Comparison of ENCODE assay signal across 8 cellular contexts in the genomic region with DNA sequence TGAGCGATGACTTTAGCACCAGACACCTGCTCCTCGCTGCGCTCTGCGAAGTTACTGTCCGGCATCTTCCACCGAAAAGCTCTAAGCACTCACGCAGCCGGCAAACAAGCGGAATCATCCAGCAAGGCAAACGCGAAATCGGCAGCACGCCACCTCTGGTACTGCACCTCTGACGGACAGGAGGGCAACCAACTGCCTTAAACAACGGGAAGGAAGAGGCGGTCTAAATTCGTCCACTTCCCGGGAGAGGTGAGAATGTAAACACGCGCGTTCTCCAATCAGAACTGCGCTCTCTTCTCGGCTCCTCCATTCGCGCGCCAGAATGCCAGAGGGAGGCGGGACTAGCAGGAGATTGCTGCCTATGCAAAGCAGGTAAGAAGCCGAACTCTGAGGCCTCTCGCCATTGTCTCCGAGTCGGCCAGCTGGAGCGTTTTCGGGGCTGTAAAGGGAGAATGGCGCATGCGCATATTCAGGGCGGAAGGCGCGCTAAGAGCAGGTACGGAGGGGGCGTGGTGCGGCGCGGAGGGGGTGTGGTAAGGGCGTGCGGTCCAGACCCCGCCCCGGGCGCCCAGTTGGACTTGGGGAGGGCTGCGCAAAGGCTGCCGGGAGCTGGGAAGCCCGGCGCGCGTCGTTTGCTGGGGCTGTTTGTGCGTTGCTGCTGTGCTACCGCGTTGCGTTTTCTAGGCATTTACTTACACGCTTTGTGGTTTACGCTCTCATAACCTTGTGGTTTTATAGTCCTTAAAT. TPM values are rescaled to one million over a fixed set of nuclear protein-coding genes. Genes with fewer than 3 reads are reported as not detected.
DNase-seq lines count a peak whose midpoint lies in the region; ATAC-seq and TF ChIP-seq lines count a peak whose summit lies in the region.

A gene with protein sequence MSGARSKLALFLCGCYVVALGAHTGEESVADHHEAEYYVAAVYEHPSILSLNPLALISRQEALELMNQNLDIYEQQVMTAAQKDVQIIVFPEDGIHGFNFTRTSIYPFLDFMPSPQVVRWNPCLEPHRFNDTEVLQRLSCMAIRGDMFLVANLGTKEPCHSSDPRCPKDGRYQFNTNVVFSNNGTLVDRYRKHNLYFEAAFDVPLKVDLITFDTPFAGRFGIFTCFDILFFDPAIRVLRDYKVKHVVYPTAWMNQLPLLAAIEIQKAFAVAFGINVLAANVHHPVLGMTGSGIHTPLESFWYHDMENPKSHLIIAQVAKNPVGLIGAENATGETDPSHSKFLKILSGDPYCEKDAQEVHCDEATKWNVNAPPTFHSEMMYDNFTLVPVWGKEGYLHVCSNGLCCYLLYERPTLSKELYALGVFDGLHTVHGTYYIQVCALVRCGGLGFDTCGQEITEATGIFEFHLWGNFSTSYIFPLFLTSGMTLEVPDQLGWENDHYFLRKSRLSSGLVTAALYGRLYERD (plus strand): TSS at position 347 of the 747 bp plus-strand sequence. CDS start 33,695 bp downstream, outside the sequence.
A gene (minus strand): TSS at position 171 of the 747 bp plus-strand sequence. CDS start 106 bp downstream, at position 65.

- peak within 1 kb of the TSS; percentile 96 for H3K9ac ChIP-seq in NT2/D1 (ENCODE audit: insufficient read length, low read depth)

- intact Hi-C loops in Right ventricle myocardium inferior (cut with DNase I) (no loop called here), posterior cingulate gyrus (cut with DNase I) (no loop called here)

- peaks cover 66% of the 10 kb centered on the region for H3K4me1 Mint-ChIP-seq in activated naive CD4-positive, alpha-beta T cell treated with anti-CD3 and anti-CD28 coated beads, Interleukin-2, amount 50 U/mL, for 24 hours

- H3K36me3 ChIP-seq in GM06990 (ENCODE audit: control insufficient read depth, insufficient read depth, low read length), result peaks cover 2% of the 10 kb centered on the region
- H3K36me3 ChIP-seq in HEK293 (ENCODE audit: control insufficient read depth in 2 of 2, insufficient read depth in 1 of 2, low read length in 2 of 2), result peaks cover 3 to 33% of the 10 kb centered on the region in 2 experiments
- H3K36me3 ChIP-seq in NT2/D1 (ENCODE audit: insufficient read depth, insufficient read length, low read length), result peaks cover 36% of the 10 kb centered on the region

- H3K9me3 ChIP-seq in HEK293 (ENCODE audit: control insufficient read depth, insufficient read depth, low read depth, low read length) (no peaks in the 10 kb centered on the region), NT2/D1 (ENCODE audit: insufficient read depth, low read length) (peaks cover 25% of the 10 kb centered on the region)

- H3K9me3 Mint-ChIP-seq in activated naive CD4-positive, alpha-beta T cell treated with anti-CD3 and anti-CD28 coated beads, Interleukin-2, amount 50 U/mL, for 24 hours, result no peaks in the 10 kb centered on the region

- CTCF ChIA-PET in HEK293 (lab: Yijun Ruan, JAX), result interaction anchor here (0.6 kb wide), 2 partner anchors 195 to 269 kb away, joined by 3 read pairs; a partner anchor contains a TSS

- H3K4me3 Mint-ChIP-seq in activated naive CD4-positive, alpha-beta T cell treated with anti-CD3 and anti-CD28 coated beads, Interleukin-2, amount 50 U/mL, for 24 hours, result peak within 1 kb of the TSS; percentile 100

- POLR2A ChIA-PET in HEK293 (lab: Yijun Ruan, JAX), result interaction anchor here (0.5 to 1.6 kb wide), 12 partner anchors 10 to 655 kb away, joined by 3 to 17 read pairs (median 3); a partner anchor contains a TSS

- H3K27ac ChIP-seq in HEK293 (ENCODE audit: extremely low read depth, low read depth, low read length), result peak within 1 kb of the TSS; percentile 53

- peak within 1 kb of the TSS; percentile 99 for H3K27ac Mint-ChIP-seq in activated naive CD4-positive, alpha-beta T cell treated with anti-CD3 and anti-CD28 coated beads, Interleukin-2, amount 50 U/mL, for 24 hours

- peaks cover 22% of the 10 kb centered on the region for H3K36me3 Mint-ChIP-seq in activated naive CD4-positive, alpha-beta T cell treated with anti-CD3 and anti-CD28 coated beads, Interleukin-2, amount 50 U/mL, for 24 hours

- DNase-seq in GM06990 (ENCODE audit: extremely low read depth, insufficient read length) (peak; percentile 99), NT2/D1 (ENCODE audit: low read depth, low spot score) (peak; percentile 99), Right ventricle myocardium inferior (ENCODE audit: missing footprints) (peak; percentile 98), posterior cingulate gyrus (peak; percentile 95 to 99 (median 96)), ureter (ENCODE audit: low spot score) (peak; percentile 98), NCI-H1930 (lab: John Stamatoyannopoulos, UW) (no peak)

- H3K27me3 ChIP-seq in GM06990 (replicated peaks; ENCODE audit: control insufficient read depth, insufficient read depth, low read length) (no peaks in the 10 kb centered on the region), NT2/D1 (ENCODE audit: insufficient read depth, insufficient read length) (no peaks in the 10 kb centered on the region)

- peak; percentile 97 for ATAC-seq in Right ventricle myocardium inferior

- peak within 1 kb of the TSS; percentile 68 for H3K4me3 ChIP-seq in GM06990 (replicated peaks; ENCODE audit: low read depth, low read length)
- H3K4me3 ChIP-seq in HEK293 (ENCODE audit: low read depth, low read length), result peak within 1 kb of the TSS; percentile 56
- peak within 1 kb of the TSS; percentile 94 for H3K4me3 ChIP-seq in NT2/D1 (ENCODE audit: insufficient read length, low read depth)

- H3K27me3 Mint-ChIP-seq in activated naive CD4-positive, alpha-beta T cell treated with anti-CD3 and anti-CD28 coated beads, Interleukin-2, amount 50 U/mL, for 24 hours, result no peaks in the 10 kb centered on the region

- peak; percentile 27 for TF ChIP-seq CTCF in GM06990 (IDR thresholded peaks at IDR 0.05; ENCODE audit: insufficient read depth, low read length, poor library complexity, severe bottlenecking)
- TF ChIP-seq CTCF in HEK293 (tag by site-specific recombination; IDR thresholded peaks at IDR 0.05), result peak; percentile 86

- no peaks in the 10 kb centered on the region for H3K4me1 ChIP-seq in HEK293 (ENCODE audit: control insufficient read depth, insufficient read depth, low read length)
- peaks cover 4% of the 10 kb centered on the region for H3K4me1 ChIP-seq in NT2/D1 (ENCODE audit: insufficient read depth, insufficient read length)

TF ChIP-seq in HEK293, 187 proteins besides CTCF, POLR2A, EP300 and RAD21 (continues in another document):
- TF ChIP-seq, protein P1, sequence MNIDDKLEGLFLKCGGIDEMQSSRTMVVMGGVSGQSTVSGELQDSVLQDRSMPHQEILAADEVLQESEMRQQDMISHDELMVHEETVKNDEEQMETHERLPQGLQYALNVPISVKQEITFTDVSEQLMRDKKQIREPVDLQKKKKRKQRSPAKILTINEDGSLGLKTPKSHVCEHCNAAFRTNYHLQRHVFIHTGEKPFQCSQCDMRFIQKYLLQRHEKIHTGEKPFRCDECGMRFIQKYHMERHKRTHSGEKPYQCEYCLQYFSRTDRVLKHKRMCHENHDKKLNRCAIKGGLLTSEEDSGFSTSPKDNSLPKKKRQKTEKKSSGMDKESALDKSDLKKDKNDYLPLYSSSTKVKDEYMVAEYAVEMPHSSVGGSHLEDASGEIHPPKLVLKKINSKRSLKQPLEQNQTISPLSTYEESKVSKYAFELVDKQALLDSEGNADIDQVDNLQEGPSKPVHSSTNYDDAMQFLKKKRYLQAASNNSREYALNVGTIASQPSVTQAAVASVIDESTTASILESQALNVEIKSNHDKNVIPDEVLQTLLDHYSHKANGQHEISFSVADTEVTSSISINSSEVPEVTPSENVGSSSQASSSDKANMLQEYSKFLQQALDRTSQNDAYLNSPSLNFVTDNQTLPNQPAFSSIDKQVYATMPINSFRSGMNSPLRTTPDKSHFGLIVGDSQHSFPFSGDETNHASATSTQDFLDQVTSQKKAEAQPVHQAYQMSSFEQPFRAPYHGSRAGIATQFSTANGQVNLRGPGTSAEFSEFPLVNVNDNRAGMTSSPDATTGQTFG (tag by site-specific recombination; IDR thresholded peaks at IDR 0.05; ENCODE audit: borderline replicate concordance), result no peak
- TF ChIP-seq ZNF19 (tag by site-specific recombination; IDR thresholded peaks at IDR 0.05; ENCODE audit: low read depth), result no peak
- TF ChIP-seq ZNF501 (tag by site-specific recombination; IDR thresholded peaks at IDR 0.05), result peak; percentile 94
- TF ChIP-seq, protein P2, sequence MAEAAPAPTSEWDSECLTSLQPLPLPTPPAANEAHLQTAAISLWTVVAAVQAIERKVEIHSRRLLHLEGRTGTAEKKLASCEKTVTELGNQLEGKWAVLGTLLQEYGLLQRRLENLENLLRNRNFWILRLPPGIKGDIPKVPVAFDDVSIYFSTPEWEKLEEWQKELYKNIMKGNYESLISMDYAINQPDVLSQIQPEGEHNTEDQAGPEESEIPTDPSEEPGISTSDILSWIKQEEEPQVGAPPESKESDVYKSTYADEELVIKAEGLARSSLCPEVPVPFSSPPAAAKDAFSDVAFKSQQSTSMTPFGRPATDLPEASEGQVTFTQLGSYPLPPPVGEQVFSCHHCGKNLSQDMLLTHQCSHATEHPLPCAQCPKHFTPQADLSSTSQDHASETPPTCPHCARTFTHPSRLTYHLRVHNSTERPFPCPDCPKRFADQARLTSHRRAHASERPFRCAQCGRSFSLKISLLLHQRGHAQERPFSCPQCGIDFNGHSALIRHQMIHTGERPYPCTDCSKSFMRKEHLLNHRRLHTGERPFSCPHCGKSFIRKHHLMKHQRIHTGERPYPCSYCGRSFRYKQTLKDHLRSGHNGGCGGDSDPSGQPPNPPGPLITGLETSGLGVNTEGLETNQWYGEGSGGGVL (tag by site-specific recombination; IDR thresholded peaks at IDR 0.05), result no peak
- peak; percentile 100 for TF ChIP-seq KLF10 (tag by site-specific recombination; IDR thresholded peaks at IDR 0.05)
- TF ChIP-seq TRIM28 (IDR thresholded peaks at IDR 0.05; ENCODE audit: borderline replicate concordance, low read length), result peak; percentile 70; the same call in 1 of the 2 replicates
- TF ChIP-seq, protein P3, sequence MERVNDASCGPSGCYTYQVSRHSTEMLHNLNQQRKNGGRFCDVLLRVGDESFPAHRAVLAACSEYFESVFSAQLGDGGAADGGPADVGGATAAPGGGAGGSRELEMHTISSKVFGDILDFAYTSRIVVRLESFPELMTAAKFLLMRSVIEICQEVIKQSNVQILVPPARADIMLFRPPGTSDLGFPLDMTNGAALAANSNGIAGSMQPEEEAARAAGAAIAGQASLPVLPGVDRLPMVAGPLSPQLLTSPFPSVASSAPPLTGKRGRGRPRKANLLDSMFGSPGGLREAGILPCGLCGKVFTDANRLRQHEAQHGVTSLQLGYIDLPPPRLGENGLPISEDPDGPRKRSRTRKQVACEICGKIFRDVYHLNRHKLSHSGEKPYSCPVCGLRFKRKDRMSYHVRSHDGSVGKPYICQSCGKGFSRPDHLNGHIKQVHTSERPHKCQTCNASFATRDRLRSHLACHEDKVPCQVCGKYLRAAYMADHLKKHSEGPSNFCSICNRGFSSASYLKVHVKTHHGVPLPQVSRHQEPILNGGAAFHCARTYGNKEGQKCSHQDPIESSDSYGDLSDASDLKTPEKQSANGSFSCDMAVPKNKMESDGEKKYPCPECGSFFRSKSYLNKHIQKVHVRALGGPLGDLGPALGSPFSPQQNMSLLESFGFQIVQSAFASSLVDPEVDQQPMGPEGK (tag by site-specific recombination; IDR thresholded peaks at IDR 0.05), result peak; percentile 98
- peak; percentile 85 for TF ChIP-seq ZEB2 (tag by site-specific recombination; IDR thresholded peaks at IDR 0.05)

RNA-seq across cellular contexts. Expression of the first gene that starts in this region (rescaled TPM):
- 13.5 TPM for total RNA-seq in Right ventricle myocardium inferior
- total RNA-seq in ureter, result 20.8 TPM

RNA-seq across cellular contexts. Expression of the second gene that starts in this region (rescaled TPM):
- total RNA-seq in Right ventricle myocardium inferior (12.5 TPM), ureter (35.0 TPM)

Comparison
In these comparisons a context has a peak if more than half of its experiments do, and no peak if none do; other contexts are left out.
1. DNase-seq: peak in GM06990 (single experiment), NT2/D1 (single experiment), Right ventricle myocardium inferior (single experiment), posterior cingulate gyrus (10 of 10) and ureter (single experiment); none in NCI-H1930 (0 of 2).
2. Peak in every context shown above with its lines, with median percentiles within 50 percentile points of each other: H3K4me3 ChIP-seq.